16 cellular contexts compared by ENCODE assay signal in genomic region chr7:116028808-116029207, GRCh38. TPM values are rescaled to one million over a fixed set of nuclear protein-coding genes. Genes with fewer than 3 reads are reported as not detected.
A peak's percentile ranks its signal among the peaks of the same experiment; 100 is the strongest.
DNase-seq lines count a peak whose midpoint lies in the region; ATAC-seq and TF ChIP-seq lines count a peak whose summit lies in the region.
"Had no signal": no experiment of that assay in that cellular context is flagged by ENCODE, and none has a peak within 500 bp of the region (broad histone marks: within the 10 kb centered on the region; RNA-seq: fewer than 3 reads in every experiment).

No MANE protein-coding gene starts in this region.

- no peaks in the 10 kb centered on the region for H3K36me3 Mint-ChIP-seq in activated naive CD4-positive, alpha-beta T cell treated with anti-CD3 and anti-CD28 coated beads, Interleukin-2, amount 50 U/mL, for 72 hours
- peaks cover 5% of the 10 kb centered on the region for H3K36me3 Mint-ChIP-seq in type B pancreatic cell
- H3K36me3 Mint-ChIP-seq: CD4-positive, CD25-positive, alpha-beta regulatory T cell had no signal

- H3K27ac ChIP-seq in SK-N-MC (peak overlapping the region; percentile 38), smooth muscle cell (ENCODE audit: low read depth) (no peak overlapping the region)
- H3K27ac ChIP-seq: hepatocyte, KMS-11, tibial nerve had no signal

- no peaks in the 10 kb centered on the region for H3K4me1 ChIP-seq in smooth muscle cell (ENCODE audit: low read depth)
- H3K4me1 ChIP-seq: tibial nerve had no signal

- DNase-seq in SK-N-MC (ENCODE audit: low read depth, low spot score) (no peak), smooth muscle cell (lab: John Stamatoyannopoulos, UW; ENCODE audit: unreplicated experiment) (no peak), D341Med (ENCODE audit: low spot score) (no peak), type B pancreatic cell (ENCODE audit: extremely low spot score, unreplicated experiment) (no peak)
- DNase-seq in activated naive CD4-positive, alpha-beta T cell treated with anti-CD3 and anti-CD28 coated beads, Interleukin-2, amount 50 U/mL, for 72 hours (ENCODE audit: low spot score in 2 of 2): no peak
- DNase-seq: CD4-positive, CD25-positive, alpha-beta regulatory T cell; NCI-H774; stimulated activated CD4-positive, alpha-beta T cell treated with anti-CD3 and anti-CD28 coated beads, Interleukin-2, amount 100 ng/mL, for 48 hours; T-helper 9 cell had no signal

- no peaks in the 10 kb centered on the region for H3K27me3 Mint-ChIP-seq in type B pancreatic cell
- H3K27me3 Mint-ChIP-seq: CD4-positive, CD25-positive, alpha-beta regulatory T cell had no signal

- H3K36me3 ChIP-seq in SK-N-MC (ENCODE audit: insufficient read depth, low read length): no peaks in the 10 kb centered on the region
- no peaks in the 10 kb centered on the region for H3K36me3 ChIP-seq in smooth muscle cell (ENCODE audit: low read depth)
- H3K36me3 ChIP-seq: tibial nerve had no signal

- 96% methylated on average over 2 of the region's 2 CpGs for WGBS in smooth muscle cell (ENCODE audit: low lambda C conversion rate)

- H3K27ac Mint-ChIP-seq in activated naive CD4-positive, alpha-beta T cell treated with anti-CD3 and anti-CD28 coated beads, Interleukin-2, amount 50 U/mL, for 72 hours: no peak overlapping the region
- H3K27ac Mint-ChIP-seq in type B pancreatic cell: no peak overlapping the region
- H3K27ac Mint-ChIP-seq: CD4-positive, CD25-positive, alpha-beta regulatory T cell had no signal

- H3K4me1 Mint-ChIP-seq in type B pancreatic cell (ENCODE audit: unreplicated experiment): peaks cover 10% of the 10 kb centered on the region
- H3K4me1 Mint-ChIP-seq: CD4-positive, CD25-positive, alpha-beta regulatory T cell had no signal

- no peak overlapping the region for H2AFZ ChIP-seq in smooth muscle cell (ENCODE audit: low read depth)
- H2AFZ ChIP-seq: hepatocyte had no signal

- no peaks in the 10 kb centered on the region for H3K9me3 Mint-ChIP-seq in activated naive CD4-positive, alpha-beta T cell treated with anti-CD3 and anti-CD28 coated beads, Interleukin-2, amount 50 U/mL, for 72 hours
- H3K9me3 Mint-ChIP-seq in type B pancreatic cell: no peaks in the 10 kb centered on the region

- H3F3A ChIP-seq in smooth muscle cell (ENCODE audit: low read depth): no peaks in the 10 kb centered on the region

- H3K4me3 ChIP-seq in SK-N-MC (peak overlapping the region; percentile 7; the same call in 1 of the 2 replicates), smooth muscle cell (no peak overlapping the region)
- H3K4me3 ChIP-seq: hepatocyte had no signal

- H3K9me3 ChIP-seq in SK-N-MC (ENCODE audit: low read depth, low read length) (no peaks in the 10 kb centered on the region; the same call in 1 of the 2 replicates), smooth muscle cell (replicated peaks; ENCODE audit: low read depth) (no peaks in the 10 kb centered on the region)
- H3K9me3 ChIP-seq: tibial nerve had no signal

- no peaks in the 10 kb centered on the region for H3K27me3 ChIP-seq in smooth muscle cell (ENCODE audit: low read depth)
- H3K27me3 ChIP-seq: hepatocyte, tibial nerve had no signal

- H3K79me2 ChIP-seq in smooth muscle cell (ENCODE audit: low read depth): no peaks in the 10 kb centered on the region
- H3K79me2 ChIP-seq: hepatocyte had no signal

- no peak overlapping the region for H3K4me3 Mint-ChIP-seq in type B pancreatic cell
- H3K4me3 Mint-ChIP-seq: CD4-positive, CD25-positive, alpha-beta regulatory T cell had no signal

- H3K9ac ChIP-seq in SK-N-MC (ENCODE audit: insufficient read length) (peak overlapping the region; percentile 32), smooth muscle cell (ENCODE audit: low read depth) (no peak overlapping the region)
- H3K9ac ChIP-seq: KMS-11 had no signal

- H3K4me2 ChIP-seq in smooth muscle cell: no peak overlapping the region
- H3K4me2 ChIP-seq: hepatocyte, KMS-11 had no signal

- peak; percentile 38 for ATAC-seq in GM18508 (IDR thresholded peaks at IDR 0.05; ENCODE audit: insufficient read depth, unreplicated experiment)
- ATAC-seq in GM21423 (IDR thresholded peaks at IDR 0.05; ENCODE audit: unreplicated experiment): peak; percentile 73
- ATAC-seq in HG03066 (IDR thresholded peaks at IDR 0.05; ENCODE audit: low read depth, unreplicated experiment): peak; percentile 83
- no peak for ATAC-seq in activated naive CD4-positive, alpha-beta T cell treated with anti-CD3 and anti-CD28 coated beads, Interleukin-2, amount 50 U/mL, for 72 hours

- no peaks in the 10 kb centered on the region for H4K20me1 ChIP-seq in smooth muscle cell (ENCODE audit: low read depth)

- TF ChIP-seq CTCF in smooth muscle cell (IDR thresholded peaks at IDR 0.05; ENCODE audit: borderline replicate concordance, insufficient read depth, poor library complexity, severe bottlenecking) (no peak), type B pancreatic cell (conservative IDR thresholded peaks at IDR 0.05) (no peak)

RNA-seq across cellular contexts. Expression of gene TFEC, which starts 1.8 kb away (rescaled TPM):
- total RNA-seq in activated naive CD4-positive, alpha-beta T cell treated with anti-CD3 and anti-CD28 coated beads, Interleukin-2, amount 50 U/mL, for 72 hours: not detected
- not detected in 2 replicates for total RNA-seq in smooth muscle cell
- not detected in 2 replicates for polyA plus RNA-seq in smooth muscle cell
- total RNA-seq in type B pancreatic cell (ENCODE audit: low replicate concordance): 0.12 and 0.62 TPM in 2 replicates
- total RNA-seq: myocyte had no signal
- polyA plus RNA-seq: CD4-positive, CD25-positive, alpha-beta regulatory T cell had no signal

Comparison
In these comparisons a context has a peak if more than half of its experiments do, and no peak if none do; other contexts are left out.
1. ATAC-seq: peak in GM18508 (single experiment), GM21423 (single experiment) and HG03066 (single experiment); none in activated naive CD4-positive, alpha-beta T cell treated with anti-CD3 and anti-CD28 coated beads, Interleukin-2, amount 50 U/mL, for 72 hours (0 of 2).